ENCODE assay signal across 1 cellular context in the genomic region with DNA sequence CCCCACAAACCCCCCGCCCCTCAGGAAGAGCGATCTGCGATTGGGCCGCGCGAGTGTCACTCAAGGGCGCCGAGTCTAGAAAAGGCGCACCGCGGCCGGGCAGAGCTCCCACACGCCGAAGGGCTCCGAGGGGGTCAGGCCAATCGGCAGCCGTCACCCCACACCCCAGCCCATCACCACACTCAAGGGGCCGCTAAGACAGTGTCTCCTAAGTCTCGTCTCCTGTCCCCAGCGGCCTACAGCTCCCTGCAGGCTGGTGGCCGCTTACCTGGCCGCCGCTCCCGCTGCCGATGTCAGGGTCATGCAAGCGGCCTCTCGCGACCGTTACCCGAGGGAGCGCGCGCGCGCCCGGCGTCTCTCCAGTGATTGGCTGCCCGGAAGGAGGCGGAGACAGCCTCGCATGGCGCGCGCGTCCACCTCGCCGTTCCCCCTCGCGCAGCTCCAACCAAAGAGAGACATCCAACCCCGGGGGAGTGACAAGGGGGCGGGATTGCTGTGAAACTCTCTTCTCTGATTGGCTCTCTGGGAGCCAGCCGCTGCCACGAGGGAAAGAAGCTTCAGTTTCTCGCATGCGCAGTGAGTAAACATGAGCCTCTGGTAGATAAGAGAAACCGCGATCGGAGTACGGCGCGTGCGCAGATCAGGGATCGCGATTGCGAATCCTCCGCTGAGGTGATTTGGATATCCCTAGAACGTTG.
A peak's percentile ranks its signal among the peaks of the same experiment; 100 is the strongest.
TF ChIP-seq lines count a peak whose summit lies in the region.

A gene with protein sequence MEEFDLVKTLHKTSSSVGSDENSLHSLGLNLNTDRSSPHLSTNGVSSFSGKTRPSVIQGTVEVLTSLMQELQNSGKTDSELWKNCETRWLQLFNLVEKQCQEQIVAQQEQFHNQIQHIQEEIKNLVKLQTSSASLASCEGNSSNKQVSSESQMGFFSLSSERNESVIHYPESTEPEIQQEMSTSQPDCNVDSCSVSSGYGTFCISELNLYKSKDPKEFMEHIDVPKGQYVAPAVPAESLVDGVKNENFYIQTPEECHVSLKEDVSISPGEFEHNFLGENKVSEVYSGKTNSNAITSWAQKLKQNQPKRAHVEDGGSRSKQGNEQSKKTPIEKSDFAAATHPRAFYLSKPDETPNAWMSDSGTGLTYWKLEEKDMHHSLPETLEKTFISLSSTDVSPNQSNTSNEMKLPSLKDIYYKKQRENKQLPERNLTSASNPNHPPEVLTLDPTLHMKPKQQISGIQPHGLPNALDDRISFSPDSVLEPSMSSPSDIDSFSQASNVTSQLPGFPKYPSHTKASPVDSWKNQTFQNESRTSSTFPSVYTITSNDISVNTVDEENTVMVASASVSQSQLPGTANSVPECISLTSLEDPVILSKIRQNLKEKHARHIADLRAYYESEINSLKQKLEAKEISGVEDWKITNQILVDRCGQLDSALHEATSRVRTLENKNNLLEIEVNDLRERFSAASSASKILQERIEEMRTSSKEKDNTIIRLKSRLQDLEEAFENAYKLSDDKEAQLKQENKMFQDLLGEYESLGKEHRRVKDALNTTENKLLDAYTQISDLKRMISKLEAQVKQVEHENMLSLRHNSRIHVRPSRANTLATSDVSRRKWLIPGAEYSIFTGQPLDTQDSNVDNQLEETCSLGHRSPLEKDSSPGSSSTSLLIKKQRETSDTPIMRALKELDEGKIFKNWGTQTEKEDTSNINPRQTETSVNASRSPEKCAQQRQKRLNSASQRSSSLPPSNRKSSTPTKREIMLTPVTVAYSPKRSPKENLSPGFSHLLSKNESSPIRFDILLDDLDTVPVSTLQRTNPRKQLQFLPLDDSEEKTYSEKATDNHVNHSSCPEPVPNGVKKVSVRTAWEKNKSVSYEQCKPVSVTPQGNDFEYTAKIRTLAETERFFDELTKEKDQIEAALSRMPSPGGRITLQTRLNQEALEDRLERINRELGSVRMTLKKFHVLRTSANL (minus strand): TSS at position 335 of the 698 bp plus-strand sequence. CDS start 2,777 bp downstream, outside the sequence.
A gene (plus strand): TSS at position 630 of the 698 bp plus-strand sequence. CDS start 20,239 bp downstream, outside the sequence.

TF ChIP-seq in HEK293, 187 proteins besides CTCF, POLR2A, EP300 and RAD21 (continued from another document and continues in another):
- TF ChIP-seq, protein P1, sequence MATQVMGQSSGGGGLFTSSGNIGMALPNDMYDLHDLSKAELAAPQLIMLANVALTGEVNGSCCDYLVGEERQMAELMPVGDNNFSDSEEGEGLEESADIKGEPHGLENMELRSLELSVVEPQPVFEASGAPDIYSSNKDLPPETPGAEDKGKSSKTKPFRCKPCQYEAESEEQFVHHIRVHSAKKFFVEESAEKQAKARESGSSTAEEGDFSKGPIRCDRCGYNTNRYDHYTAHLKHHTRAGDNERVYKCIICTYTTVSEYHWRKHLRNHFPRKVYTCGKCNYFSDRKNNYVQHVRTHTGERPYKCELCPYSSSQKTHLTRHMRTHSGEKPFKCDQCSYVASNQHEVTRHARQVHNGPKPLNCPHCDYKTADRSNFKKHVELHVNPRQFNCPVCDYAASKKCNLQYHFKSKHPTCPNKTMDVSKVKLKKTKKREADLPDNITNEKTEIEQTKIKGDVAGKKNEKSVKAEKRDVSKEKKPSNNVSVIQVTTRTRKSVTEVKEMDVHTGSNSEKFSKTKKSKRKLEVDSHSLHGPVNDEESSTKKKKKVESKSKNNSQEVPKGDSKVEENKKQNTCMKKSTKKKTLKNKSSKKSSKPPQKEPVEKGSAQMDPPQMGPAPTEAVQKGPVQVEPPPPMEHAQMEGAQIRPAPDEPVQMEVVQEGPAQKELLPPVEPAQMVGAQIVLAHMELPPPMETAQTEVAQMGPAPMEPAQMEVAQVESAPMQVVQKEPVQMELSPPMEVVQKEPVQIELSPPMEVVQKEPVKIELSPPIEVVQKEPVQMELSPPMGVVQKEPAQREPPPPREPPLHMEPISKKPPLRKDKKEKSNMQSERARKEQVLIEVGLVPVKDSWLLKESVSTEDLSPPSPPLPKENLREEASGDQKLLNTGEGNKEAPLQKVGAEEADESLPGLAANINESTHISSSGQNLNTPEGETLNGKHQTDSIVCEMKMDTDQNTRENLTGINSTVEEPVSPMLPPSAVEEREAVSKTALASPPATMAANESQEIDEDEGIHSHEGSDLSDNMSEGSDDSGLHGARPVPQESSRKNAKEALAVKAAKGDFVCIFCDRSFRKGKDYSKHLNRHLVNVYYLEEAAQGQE (tag by site-specific recombination; IDR thresholded peaks at IDR 0.05) = peak; percentile 68
- no peak for TF ChIP-seq ZNF433 (tag by site-specific recombination; IDR thresholded peaks at IDR 0.05; ENCODE audit: low read depth)
- peak; percentile 88; the same call in 1 of the 2 replicates for TF ChIP-seq ZNF843 (tag by site-specific recombination; IDR thresholded peaks at IDR 0.05)
- peak; percentile 81; the same call in 1 of the 2 replicates for TF ChIP-seq ZBTB7A (tag by site-specific recombination; IDR thresholded peaks at IDR 0.05; ENCODE audit: low read depth)
- TF ChIP-seq ZNF473 (tag by site-specific recombination; IDR thresholded peaks at IDR 0.05) = no peak
- TF ChIP-seq ZNF514 (tag by site-specific recombination; IDR thresholded peaks at IDR 0.05) = no peak
- no peak for TF ChIP-seq ZNF112 (tag by site-specific recombination; IDR thresholded peaks at IDR 0.05)
- no peak for TF ChIP-seq IKZF3 (tag by site-specific recombination; IDR thresholded peaks at IDR 0.05)
- TF ChIP-seq, protein P2, sequence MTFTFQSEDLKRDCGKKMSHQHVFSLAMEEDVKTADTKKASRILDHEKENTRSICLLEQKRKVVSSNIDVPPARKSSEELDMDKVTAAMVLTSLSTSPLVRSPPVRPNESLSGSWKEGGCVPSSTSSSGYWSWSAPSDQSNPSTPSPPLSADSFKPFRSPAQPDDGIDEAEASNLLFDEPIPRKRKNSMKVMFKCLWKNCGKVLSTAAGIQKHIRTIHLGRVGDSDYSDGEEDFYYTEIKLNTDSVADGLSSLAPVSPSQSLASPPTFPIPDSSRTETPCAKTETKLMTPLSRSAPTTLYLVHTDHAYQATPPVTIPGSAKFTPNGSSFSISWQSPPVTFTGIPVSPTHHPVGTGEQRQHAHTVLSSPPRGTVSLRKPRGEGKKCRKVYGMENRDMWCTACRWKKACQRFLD (tag by site-specific recombination; IDR thresholded peaks at IDR 0.05) = no peak
- TF ChIP-seq ZNF529 (tag by site-specific recombination; IDR thresholded peaks at IDR 0.05; ENCODE audit: insufficient replicate concordance) = no peak
- no peak for TF ChIP-seq ZNF155 (tag by site-specific recombination; IDR thresholded peaks at IDR 0.05)
- TF ChIP-seq, protein P3, sequence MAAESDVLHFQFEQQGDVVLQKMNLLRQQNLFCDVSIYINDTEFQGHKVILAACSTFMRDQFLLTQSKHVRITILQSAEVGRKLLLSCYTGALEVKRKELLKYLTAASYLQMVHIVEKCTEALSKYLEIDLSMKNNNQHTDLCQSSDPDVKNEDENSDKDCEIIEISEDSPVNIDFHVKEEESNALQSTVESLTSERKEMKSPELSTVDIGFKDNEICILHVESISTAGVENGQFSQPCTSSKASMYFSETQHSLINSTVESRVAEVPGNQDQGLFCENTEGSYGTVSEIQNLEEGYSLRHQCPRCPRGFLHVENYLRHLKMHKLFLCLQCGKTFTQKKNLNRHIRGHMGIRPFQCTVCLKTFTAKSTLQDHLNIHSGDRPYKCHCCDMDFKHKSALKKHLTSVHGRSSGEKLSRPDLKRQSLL (tag by site-specific recombination; IDR thresholded peaks at IDR 0.05) = peak; percentile 48; the same call in 1 of the 2 replicates
- peak; percentile 99 for TF ChIP-seq ZNF561 (tag by site-specific recombination; IDR thresholded peaks at IDR 0.05; ENCODE audit: borderline replicate concordance)
- no peak for TF ChIP-seq TCF7L2 (IDR thresholded peaks at IDR 0.05; ENCODE audit: borderline replicate concordance, low read depth, low read length)
- TF ChIP-seq ZNF426 (tag by site-specific recombination; IDR thresholded peaks at IDR 0.05) = no peak
- peak; percentile 99 for TF ChIP-seq ZNF2 (tag by site-specific recombination; IDR thresholded peaks at IDR 0.05)
- TF ChIP-seq, protein P4, sequence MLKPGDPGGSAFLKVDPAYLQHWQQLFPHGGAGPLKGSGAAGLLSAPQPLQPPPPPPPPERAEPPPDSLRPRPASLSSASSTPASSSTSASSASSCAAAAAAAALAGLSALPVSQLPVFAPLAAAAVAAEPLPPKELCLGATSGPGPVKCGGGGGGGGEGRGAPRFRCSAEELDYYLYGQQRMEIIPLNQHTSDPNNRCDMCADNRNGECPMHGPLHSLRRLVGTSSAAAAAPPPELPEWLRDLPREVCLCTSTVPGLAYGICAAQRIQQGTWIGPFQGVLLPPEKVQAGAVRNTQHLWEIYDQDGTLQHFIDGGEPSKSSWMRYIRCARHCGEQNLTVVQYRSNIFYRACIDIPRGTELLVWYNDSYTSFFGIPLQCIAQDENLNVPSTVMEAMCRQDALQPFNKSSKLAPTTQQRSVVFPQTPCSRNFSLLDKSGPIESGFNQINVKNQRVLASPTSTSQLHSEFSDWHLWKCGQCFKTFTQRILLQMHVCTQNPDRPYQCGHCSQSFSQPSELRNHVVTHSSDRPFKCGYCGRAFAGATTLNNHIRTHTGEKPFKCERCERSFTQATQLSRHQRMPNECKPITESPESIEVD (tag by site-specific recombination; IDR thresholded peaks at IDR 0.05) = no peak; the same call in 1 of the 2 replicates
- peak; percentile 87; the same call in 1 of the 2 replicates for TF ChIP-seq BCL11A (tag by site-specific recombination; IDR thresholded peaks at IDR 0.05; ENCODE audit: low read depth)
- TF ChIP-seq, protein P5, sequence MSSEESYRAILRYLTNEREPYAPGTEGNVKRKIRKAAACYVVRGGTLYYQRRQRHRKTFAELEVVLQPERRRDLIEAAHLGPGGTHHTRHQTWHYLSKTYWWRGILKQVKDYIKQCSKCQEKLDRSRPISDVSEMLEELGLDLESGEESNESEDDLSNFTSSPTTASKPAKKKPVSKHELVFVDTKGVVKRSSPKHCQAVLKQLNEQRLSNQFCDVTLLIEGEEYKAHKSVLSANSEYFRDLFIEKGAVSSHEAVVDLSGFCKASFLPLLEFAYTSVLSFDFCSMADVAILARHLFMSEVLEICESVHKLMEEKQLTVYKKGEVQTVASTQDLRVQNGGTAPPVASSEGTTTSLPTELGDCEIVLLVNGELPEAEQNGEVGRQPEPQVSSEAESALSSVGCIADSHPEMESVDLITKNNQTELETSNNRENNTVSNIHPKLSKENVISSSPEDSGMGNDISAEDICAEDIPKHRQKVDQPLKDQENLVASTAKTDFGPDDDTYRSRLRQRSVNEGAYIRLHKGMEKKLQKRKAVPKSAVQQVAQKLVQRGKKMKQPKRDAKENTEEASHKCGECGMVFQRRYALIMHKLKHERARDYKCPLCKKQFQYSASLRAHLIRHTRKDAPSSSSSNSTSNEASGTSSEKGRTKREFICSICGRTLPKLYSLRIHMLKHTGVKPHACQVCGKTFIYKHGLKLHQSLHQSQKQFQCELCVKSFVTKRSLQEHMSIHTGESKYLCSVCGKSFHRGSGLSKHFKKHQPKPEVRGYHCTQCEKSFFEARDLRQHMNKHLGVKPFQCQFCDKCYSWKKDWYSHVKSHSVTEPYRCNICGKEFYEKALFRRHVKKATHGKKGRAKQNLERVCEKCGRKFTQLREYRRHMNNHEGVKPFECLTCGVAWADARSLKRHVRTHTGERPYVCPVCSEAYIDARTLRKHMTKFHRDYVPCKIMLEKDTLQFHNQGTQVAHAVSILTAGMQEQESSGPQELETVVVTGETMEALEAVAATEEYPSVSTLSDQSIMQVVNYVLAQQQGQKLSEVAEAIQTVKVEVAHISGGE (tag by site-specific recombination; conservative IDR thresholded peaks at IDR 0.05; ENCODE audit: low read depth) = peak; percentile 53; the same call in 1 of the 2 replicates
- TF ChIP-seq, protein P6, sequence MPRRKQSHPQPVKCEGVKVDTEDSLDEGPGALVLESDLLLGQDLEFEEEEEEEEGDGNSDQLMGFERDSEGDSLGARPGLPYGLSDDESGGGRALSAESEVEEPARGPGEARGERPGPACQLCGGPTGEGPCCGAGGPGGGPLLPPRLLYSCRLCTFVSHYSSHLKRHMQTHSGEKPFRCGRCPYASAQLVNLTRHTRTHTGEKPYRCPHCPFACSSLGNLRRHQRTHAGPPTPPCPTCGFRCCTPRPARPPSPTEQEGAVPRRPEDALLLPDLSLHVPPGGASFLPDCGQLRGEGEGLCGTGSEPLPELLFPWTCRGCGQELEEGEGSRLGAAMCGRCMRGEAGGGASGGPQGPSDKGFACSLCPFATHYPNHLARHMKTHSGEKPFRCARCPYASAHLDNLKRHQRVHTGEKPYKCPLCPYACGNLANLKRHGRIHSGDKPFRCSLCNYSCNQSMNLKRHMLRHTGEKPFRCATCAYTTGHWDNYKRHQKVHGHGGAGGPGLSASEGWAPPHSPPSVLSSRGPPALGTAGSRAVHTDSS (tag by site-specific recombination; IDR thresholded peaks at IDR 0.05) = peak; percentile 46; the same call in 1 of the 2 replicates
- TF ChIP-seq, protein P7, sequence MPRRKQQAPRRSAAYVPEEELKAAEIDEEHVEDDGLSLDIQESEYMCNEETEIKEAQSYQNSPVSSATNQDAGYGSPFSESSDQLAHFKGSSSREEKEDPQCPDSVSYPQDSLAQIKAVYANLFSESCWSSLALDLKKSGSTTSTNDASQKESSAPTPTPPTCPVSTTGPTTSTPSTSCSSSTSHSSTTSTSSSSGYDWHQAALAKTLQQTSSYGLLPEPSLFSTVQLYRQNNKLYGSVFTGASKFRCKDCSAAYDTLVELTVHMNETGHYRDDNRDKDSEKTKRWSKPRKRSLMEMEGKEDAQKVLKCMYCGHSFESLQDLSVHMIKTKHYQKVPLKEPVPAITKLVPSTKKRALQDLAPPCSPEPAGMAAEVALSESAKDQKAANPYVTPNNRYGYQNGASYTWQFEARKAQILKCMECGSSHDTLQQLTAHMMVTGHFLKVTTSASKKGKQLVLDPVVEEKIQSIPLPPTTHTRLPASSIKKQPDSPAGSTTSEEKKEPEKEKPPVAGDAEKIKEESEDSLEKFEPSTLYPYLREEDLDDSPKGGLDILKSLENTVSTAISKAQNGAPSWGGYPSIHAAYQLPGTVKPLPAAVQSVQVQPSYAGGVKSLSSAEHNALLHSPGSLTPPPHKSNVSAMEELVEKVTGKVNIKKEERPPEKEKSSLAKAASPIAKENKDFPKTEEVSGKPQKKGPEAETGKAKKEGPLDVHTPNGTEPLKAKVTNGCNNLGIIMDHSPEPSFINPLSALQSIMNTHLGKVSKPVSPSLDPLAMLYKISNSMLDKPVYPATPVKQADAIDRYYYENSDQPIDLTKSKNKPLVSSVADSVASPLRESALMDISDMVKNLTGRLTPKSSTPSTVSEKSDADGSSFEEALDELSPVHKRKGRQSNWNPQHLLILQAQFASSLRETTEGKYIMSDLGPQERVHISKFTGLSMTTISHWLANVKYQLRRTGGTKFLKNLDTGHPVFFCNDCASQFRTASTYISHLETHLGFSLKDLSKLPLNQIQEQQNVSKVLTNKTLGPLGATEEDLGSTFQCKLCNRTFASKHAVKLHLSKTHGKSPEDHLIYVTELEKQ (tag by site-specific recombination; IDR thresholded peaks at IDR 0.05; ENCODE audit: borderline replicate concordance) = peak; percentile 82
- TF ChIP-seq, protein P8, sequence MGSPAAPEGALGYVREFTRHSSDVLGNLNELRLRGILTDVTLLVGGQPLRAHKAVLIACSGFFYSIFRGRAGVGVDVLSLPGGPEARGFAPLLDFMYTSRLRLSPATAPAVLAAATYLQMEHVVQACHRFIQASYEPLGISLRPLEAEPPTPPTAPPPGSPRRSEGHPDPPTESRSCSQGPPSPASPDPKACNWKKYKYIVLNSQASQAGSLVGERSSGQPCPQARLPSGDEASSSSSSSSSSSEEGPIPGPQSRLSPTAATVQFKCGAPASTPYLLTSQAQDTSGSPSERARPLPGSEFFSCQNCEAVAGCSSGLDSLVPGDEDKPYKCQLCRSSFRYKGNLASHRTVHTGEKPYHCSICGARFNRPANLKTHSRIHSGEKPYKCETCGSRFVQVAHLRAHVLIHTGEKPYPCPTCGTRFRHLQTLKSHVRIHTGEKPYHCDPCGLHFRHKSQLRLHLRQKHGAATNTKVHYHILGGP (tag by site-specific recombination; IDR thresholded peaks at IDR 0.05) = no peak
- no peak for TF ChIP-seq RBAK (tag by site-specific recombination; IDR thresholded peaks at IDR 0.05)
- TF ChIP-seq ZFP3 (tag by site-specific recombination; IDR thresholded peaks at IDR 0.05; ENCODE audit: low read depth) = no peak
- no peak for TF ChIP-seq SALL2 (tag by site-specific recombination; IDR thresholded peaks at IDR 0.05; ENCODE audit: borderline replicate concordance)
- no peak for TF ChIP-seq SCRT1 (tag by site-specific recombination; IDR thresholded peaks at IDR 0.05; ENCODE audit: borderline replicate concordance)
